ENCODE assay signal across 8 cellular contexts in the genomic region with DNA sequence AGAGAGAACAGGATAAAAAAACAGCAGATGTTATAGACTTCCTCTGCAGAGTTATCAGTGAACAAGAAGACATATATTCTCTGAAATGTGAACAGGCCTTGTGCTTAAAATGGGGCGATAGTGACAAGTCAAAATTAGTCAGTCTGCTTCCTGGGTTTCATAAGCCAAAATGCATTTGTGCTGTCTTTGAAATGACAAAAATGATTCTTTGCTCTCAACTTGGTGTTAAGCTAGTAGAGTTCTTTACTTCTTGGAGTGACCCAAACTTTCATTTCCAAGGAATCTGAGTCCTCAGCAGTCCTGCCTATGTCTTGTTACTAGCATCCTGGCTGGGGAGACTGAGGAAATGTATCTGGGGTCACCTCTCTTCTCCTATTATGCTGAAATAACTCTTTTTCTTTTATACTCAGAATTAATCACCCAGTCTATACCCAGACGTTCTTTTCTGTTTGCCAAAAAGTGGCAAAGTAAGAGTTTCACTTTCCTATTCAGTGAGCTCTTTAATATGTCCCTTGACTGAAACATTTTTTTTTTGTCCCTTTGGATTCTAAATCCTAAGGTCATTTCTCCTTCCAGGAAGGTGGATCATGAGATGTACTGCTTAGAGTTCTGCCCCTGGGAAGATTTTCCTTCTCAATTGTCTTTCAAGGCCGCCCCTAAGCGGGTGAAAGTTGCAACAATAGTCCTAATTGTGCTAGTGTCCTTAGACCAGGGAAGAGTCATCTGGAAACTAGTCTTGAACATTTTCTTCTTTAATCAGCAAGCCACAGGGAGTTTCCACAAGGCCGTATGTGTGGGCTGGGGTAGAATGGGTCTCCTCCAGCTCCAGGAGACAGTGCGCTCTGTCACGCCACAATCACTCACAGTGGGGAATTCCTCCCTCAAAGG. TPM values are rescaled to one million over a fixed set of nuclear protein-coding genes. Genes with fewer than 3 reads are reported as not detected.
A peak's percentile ranks its signal among the peaks of the same experiment; 100 is the strongest.
DNase-seq lines count a peak whose midpoint lies in the region; ATAC-seq and TF ChIP-seq lines count a peak whose summit lies in the region.

No MANE protein-coding gene starts in this region.

- H3K27ac Mint-ChIP-seq in activated CD4-positive, alpha-beta T cell treated with anti-CD3 and anti-CD28 coated beads, Interleukin-2, amount 10 ng/mL, durations not matched to agents 24 days and 14 days, result peak overlapping the region; percentile 99
- peak overlapping the region; percentile 98 to 99 for H3K27ac Mint-ChIP-seq in natural killer cell treated with Interleukin-12 subunit alpha and Interleukin-12 subunit beta and Interleukin-15 and Interleukin-18, amount 100 ng/mL, for 72 hours

- in situ Hi-C loops in transverse colon (cut with MboI; ENCODE audit: low pct_ligation_motif_present in 1 of 4, low pct_unique_long_range_greater_than_20kb in 1 of 4, low sequenced_read_pairs in 3 of 4), result no loop called here

- peak; percentile 65 for ATAC-seq in GM19043 (IDR thresholded peaks at IDR 0.05; ENCODE audit: low read depth, unreplicated experiment)
- peak; percentile 79 for ATAC-seq in HG02973 (IDR thresholded peaks at IDR 0.05; ENCODE audit: unreplicated experiment)
- ATAC-seq in natural killer cell treated with Interleukin-12 subunit alpha and Interleukin-12 subunit beta and Interleukin-15 and Interleukin-18, amount 100 ng/mL, for 72 hours, result peak; percentile 83 to 91
- no peak for ATAC-seq in left lung

- peaks cover 8% of the 10 kb centered on the region for H3K9me3 Mint-ChIP-seq in activated CD4-positive, alpha-beta T cell treated with anti-CD3 and anti-CD28 coated beads, Interleukin-2, amount 10 ng/mL, durations not matched to agents 24 days and 14 days
- no peaks in the 10 kb centered on the region for H3K9me3 Mint-ChIP-seq in natural killer cell treated with Interleukin-12 subunit alpha and Interleukin-12 subunit beta and Interleukin-15 and Interleukin-18, amount 100 ng/mL, for 72 hours

- no peaks in the 10 kb centered on the region for H3K27me3 Mint-ChIP-seq in activated CD4-positive, alpha-beta T cell treated with anti-CD3 and anti-CD28 coated beads, Interleukin-2, amount 10 ng/mL, durations not matched to agents 24 days and 14 days
- no peaks in the 10 kb centered on the region for H3K27me3 Mint-ChIP-seq in natural killer cell treated with Interleukin-12 subunit alpha and Interleukin-12 subunit beta and Interleukin-15 and Interleukin-18, amount 100 ng/mL, for 72 hours

- H3K9me3 ChIP-seq in left lung (no peaks in the 10 kb centered on the region), Karpas-422 (ENCODE audit: low read length) (no peaks in the 10 kb centered on the region), transverse colon (no peaks in the 10 kb centered on the region)

- no peak overlapping the region for H2AFZ ChIP-seq in Karpas-422 (ENCODE audit: low read length)

- TF ChIP-seq CTCF in left lung (IDR thresholded peaks at IDR 0.05), result no peak
- no peak for TF ChIP-seq CTCF in transverse colon (IDR thresholded peaks at IDR 0.05)

- H3K4me1 Mint-ChIP-seq in activated CD4-positive, alpha-beta T cell treated with anti-CD3 and anti-CD28 coated beads, Interleukin-2, amount 10 ng/mL, durations not matched to agents 24 days and 14 days, result peaks cover 65% of the 10 kb centered on the region
- peaks cover 46 to 62% of the 10 kb centered on the region in 2 donors for H3K4me1 Mint-ChIP-seq in natural killer cell treated with Interleukin-12 subunit alpha and Interleukin-12 subunit beta and Interleukin-15 and Interleukin-18, amount 100 ng/mL, for 72 hours (ENCODE audit: low read depth in 2 of 2)

- H3K4me3 ChIP-seq in left lung (no peak overlapping the region), Karpas-422 (ENCODE audit: low read length) (no peak overlapping the region), transverse colon (no peak overlapping the region)

- H3K4me3 Mint-ChIP-seq in activated CD4-positive, alpha-beta T cell treated with anti-CD3 and anti-CD28 coated beads, Interleukin-2, amount 10 ng/mL, durations not matched to agents 24 days and 14 days, result peak overlapping the region; percentile 78
- peak overlapping the region; percentile 78 for H3K4me3 Mint-ChIP-seq in natural killer cell treated with Interleukin-12 subunit alpha and Interleukin-12 subunit beta and Interleukin-15 and Interleukin-18, amount 100 ng/mL, for 72 hours

- H3K4me1 ChIP-seq in left lung (peaks cover 0 to 17% of the 10 kb centered on the region in 2 donors), Karpas-422 (ENCODE audit: low read length) (no peaks in the 10 kb centered on the region), transverse colon (peaks cover 0 to 5% (median 4%) of the 10 kb centered on the region in 4 donors)

- H3K27me3 ChIP-seq in left lung (no peaks in the 10 kb centered on the region), Karpas-422 (ENCODE audit: low read length) (peaks cover 2% of the 10 kb centered on the region; the same call in 1 of the 2 replicates), transverse colon (no peaks in the 10 kb centered on the region)

- H3K9me2 ChIP-seq in Karpas-422 (replicated peaks; ENCODE audit: insufficient read depth, low read length), result no peaks in the 10 kb centered on the region

- DNase-seq in activated CD4-positive, alpha-beta T cell treated with anti-CD3 and anti-CD28 coated beads, Interleukin-2, amount 10 ng/mL, durations not matched to agents 24 days and 14 days, result peak; percentile 88
- DNase-seq in natural killer cell treated with Interleukin-12 subunit alpha and Interleukin-12 subunit beta and Interleukin-15 and Interleukin-18, amount 100 ng/mL, for 72 hours (ENCODE audit: low spot score), result peak; percentile 87
- DNase-seq in left lung, result no peak
- DNase-seq in Karpas-422, result no peak
- DNase-seq in transverse colon, result no peak
- no peak for DNase-seq in hepatic stellate cell (ENCODE audit: low spot score)

- no peaks in the 10 kb centered on the region for H3K36me3 ChIP-seq in left lung
- no peaks in the 10 kb centered on the region for H3K36me3 ChIP-seq in Karpas-422 (ENCODE audit: insufficient read depth, low read length)
- no peaks in the 10 kb centered on the region for H3K36me3 ChIP-seq in transverse colon

- no peak for TF ChIP-seq EP300 in transverse colon (IDR thresholded peaks at IDR 0.05; ENCODE audit: low read depth)

- H4K20me1 ChIP-seq in Karpas-422 (ENCODE audit: insufficient read depth, low read depth, low read length), result no peaks in the 10 kb centered on the region

- H3K79me2 ChIP-seq in Karpas-422 (ENCODE audit: low read length), result no peaks in the 10 kb centered on the region

- intact Hi-C loops in activated CD4-positive, alpha-beta T cell treated with anti-CD3 and anti-CD28 coated beads, Interleukin-2, amount 10 ng/mL, durations not matched to agents 24 days and 14 days (cut with micrococcal nuclease), result loop anchor here (1.0 to 10.0 kb wide), 11 partner anchors 8 to 1585 kb away; a partner anchor contains a TSS
- intact Hi-C loops in left lung (cut with DNase I), result no loop called here
- intact Hi-C loops in transverse colon (cut with DNase I; ENCODE audit: low total_unique reads), result no loop called here

- H3K9ac ChIP-seq in Karpas-422 (ENCODE audit: low read length), result no peak overlapping the region

- H3K36me3 Mint-ChIP-seq in activated CD4-positive, alpha-beta T cell treated with anti-CD3 and anti-CD28 coated beads, Interleukin-2, amount 10 ng/mL, durations not matched to agents 24 days and 14 days (ENCODE audit: low read depth), result peaks cover 4% of the 10 kb centered on the region
- no peaks in the 10 kb centered on the region for H3K36me3 Mint-ChIP-seq in natural killer cell treated with Interleukin-12 subunit alpha and Interleukin-12 subunit beta and Interleukin-15 and Interleukin-18, amount 100 ng/mL, for 72 hours

- TF ChIP-seq POLR2A in transverse colon (IDR thresholded peaks at IDR 0.05), result no peak

- H3K4me2 ChIP-seq in Karpas-422 (ENCODE audit: low read depth, low read length, poor library complexity, severe bottlenecking), result no peak overlapping the region

- H3K27ac ChIP-seq in left lung, result peak overlapping the region in 1 of 2 donors; percentile 49
- H3K27ac ChIP-seq in Karpas-422 (ENCODE audit: low read length), result no peak overlapping the region
- peak overlapping the region in 1 of 4 donors; percentile 18 for H3K27ac ChIP-seq in transverse colon

- 56 to 68% methylated on average over 4 to 7 of the region's 7 CpGs for WGBS in transverse colon (ENCODE audit: low coverage in 1 of 2), 2 donors

RNA-seq across cellular contexts. Expression of a gene that starts 52.9 kb away (rescaled TPM):
- 87.6 and 88.4 TPM in 2 replicates for total RNA-seq in activated CD4-positive, alpha-beta T cell treated with anti-CD3 and anti-CD28 coated beads, Interleukin-2, amount 10 ng/mL, durations not matched to agents 24 days and 14 days
- total RNA-seq in natural killer cell treated with Interleukin-12 subunit alpha and Interleukin-12 subunit beta and Interleukin-15 and Interleukin-18, amount 100 ng/mL, for 72 hours, result 100 to 1,000 TPM in 1 of 2 donors, 10 to 100 TPM in 1; 78.0 to 161 TPM
- total RNA-seq in left lung (100 to 1,000 TPM; 140 to 152 TPM), transverse colon (10 to 100 TPM; 16.8 to 34.8 (median 21.9) TPM)
- 0.47 and 0.71 TPM in 2 replicates for total RNA-seq in Karpas-422 (2014; rRNA removed; shearing (Covaris generic); ENCODE audit: low replicate concordance)

Comparison
In these comparisons a context has a peak if more than half of its experiments do, and no peak if none do; other contexts are left out.
1. DNase-seq: peak in activated CD4-positive, alpha-beta T cell treated with anti-CD3 and anti-CD28 coated beads, Interleukin-2, amount 10 ng/mL, durations not matched to agents 24 days and 14 days (single experiment) and natural killer cell treated with Interleukin-12 subunit alpha and Interleukin-12 subunit beta and Interleukin-15 and Interleukin-18, amount 100 ng/mL, for 72 hours (single experiment); none in left lung (0 of 2), Karpas-422 (single experiment), transverse colon (single experiment) and hepatic stellate cell (single experiment).
2. RNA of a gene that starts 52.9 kb away (total RNA-seq): 78.0 to 161 TPM in natural killer cell treated with Interleukin-12 subunit alpha and Interleukin-12 subunit beta and Interleukin-15 and Interleukin-18, amount 100 ng/mL, for 72 hours, 140 to 152 TPM in left lung, 87.6 to 88.4 TPM in activated CD4-positive, alpha-beta T cell treated with anti-CD3 and anti-CD28 coated beads, Interleukin-2, amount 10 ng/mL, durations not matched to agents 24 days and 14 days and 16.8 to 34.8 TPM in transverse colon; 0.47 to 0.71 TPM in Karpas-422; every median in the first group is over 10 times any median in the second.